ENCODE assay signal across 9 cellular contexts in the genomic region with DNA sequence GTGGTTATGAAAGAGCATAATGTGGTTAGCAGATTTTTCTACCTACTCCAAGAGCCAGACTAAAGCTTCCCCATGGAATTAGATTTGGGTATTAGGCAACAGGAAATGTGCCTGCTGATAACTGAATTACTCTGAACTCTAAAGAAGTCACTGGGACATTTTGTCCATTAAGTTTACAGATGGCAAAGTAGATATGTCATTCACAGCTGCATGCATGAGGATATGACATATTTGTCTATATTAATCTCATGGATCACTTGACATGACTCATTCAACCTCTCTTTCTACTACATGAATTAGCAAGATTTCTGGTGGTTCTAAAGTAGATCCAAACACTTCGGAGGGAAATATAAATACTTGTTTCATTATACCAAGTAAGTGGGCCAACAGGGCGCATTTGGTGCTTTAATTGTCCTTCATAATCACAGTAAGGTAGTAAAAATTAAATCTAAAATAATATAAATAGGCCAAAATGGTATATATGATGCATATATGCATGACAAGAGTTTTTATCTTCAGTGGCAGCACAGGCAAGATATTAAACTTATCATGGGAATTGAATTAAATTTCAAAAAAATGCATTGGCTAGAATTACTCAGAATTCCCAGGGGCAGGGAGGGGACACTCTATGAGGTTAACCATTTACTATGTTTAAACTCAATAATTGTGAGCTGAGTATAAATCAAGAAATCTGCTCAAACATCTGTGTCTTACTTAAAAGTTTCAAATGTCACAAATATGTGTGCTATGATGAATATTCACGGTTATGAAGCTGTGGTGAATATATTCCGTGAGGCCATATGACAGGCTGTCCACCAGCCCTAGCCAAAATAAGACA.
DNase-seq lines count a peak whose midpoint lies in the region; ATAC-seq lines count a peak whose summit lies in the region.
"Had no signal": no experiment of that assay in that cellular context is flagged by ENCODE, and none has a peak within 500 bp of the region (broad histone marks: within the 10 kb centered on the region; RNA-seq: fewer than 3 reads in every experiment).

No MANE protein-coding gene starts in this region.

- DNase-seq in HS-5 (ENCODE audit: low read depth), result peak; percentile 87
- DNase-seq in SW480 (ENCODE audit: low spot score), result peak; percentile 4
- DNase-seq in glomerular endothelial cell (ENCODE audit: extremely low read depth, low read depth, low spot score), result peak; percentile 94
- DNase-seq in smooth muscle cell of the brain vasculature (ENCODE audit: low read depth, low spot score), result peak; percentile 73
- no peak for DNase-seq in putamen (ENCODE audit: low spot score)
- DNase-seq in SIG-M5 (lab: John Stamatoyannopoulos, UW), result no peak
- DNase-seq in NCI-H1436 (lab: John Stamatoyannopoulos, UW), result no peak
- DNase-seq: effector CD8-positive, alpha-beta T cell had no signal

- ATAC-seq in HG02610 (IDR thresholded peaks at IDR 0.05; ENCODE audit: unreplicated experiment), result no peak

Comparison
In these comparisons a context has a peak if more than half of its experiments do, and no peak if none do; other contexts are left out.
1. DNase-seq: peak in HS-5 (single experiment), SW480 (single experiment), glomerular endothelial cell (single experiment) and smooth muscle cell of the brain vasculature (single experiment); none in putamen (single experiment), SIG-M5 (single experiment) and NCI-H1436 (single experiment).